18 cellular contexts compared by ENCODE assay signal in the genomic region with DNA sequence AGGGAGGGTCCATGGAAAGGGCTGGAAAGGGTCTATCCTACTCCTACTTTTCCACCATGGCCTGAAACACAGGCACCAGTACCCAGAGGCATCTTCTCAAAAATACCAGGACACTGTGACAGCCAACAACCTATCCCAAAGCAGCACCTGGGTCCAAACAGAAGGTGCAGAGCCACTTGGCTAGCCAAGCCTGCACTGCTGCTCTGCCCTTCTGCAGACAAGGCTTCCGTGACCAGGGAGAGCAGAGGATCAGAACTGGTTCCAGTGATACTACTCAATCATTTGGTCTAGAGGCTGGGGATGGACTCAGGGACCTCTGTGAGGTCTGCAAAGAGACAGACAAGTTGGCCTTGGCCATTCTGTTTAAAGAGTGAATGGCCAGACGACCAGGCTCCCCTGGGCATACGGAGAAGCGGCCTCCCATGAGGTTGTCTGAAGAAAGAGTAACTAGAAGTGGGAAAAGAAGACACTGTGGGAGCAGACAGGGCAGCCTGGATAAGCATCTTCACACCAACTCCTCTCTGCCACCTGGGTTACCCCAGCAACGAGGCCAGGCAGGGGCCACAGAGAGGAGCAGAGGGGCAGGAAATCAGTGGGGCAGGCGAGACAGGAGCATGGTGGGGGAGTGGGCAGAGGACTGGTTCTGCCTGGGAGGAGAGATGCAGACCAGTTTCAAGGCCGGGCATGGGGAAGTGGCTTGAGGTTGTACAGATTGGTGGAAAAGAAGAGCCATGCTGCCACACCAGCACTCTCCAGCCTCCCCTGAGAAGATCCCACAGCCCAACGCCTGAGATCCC. TPM values are rescaled to one million over a fixed set of nuclear protein-coding genes. Genes with fewer than 3 reads are reported as not detected.
A peak's percentile ranks its signal among the peaks of the same experiment; 100 is the strongest.
DNase-seq lines count a peak whose midpoint lies in the region; ATAC-seq and TF ChIP-seq lines count a peak whose summit lies in the region.
"Had no signal": no experiment of that assay in that cellular context is flagged by ENCODE, and none has a peak within 500 bp of the region (broad histone marks: within the 10 kb centered on the region; RNA-seq: fewer than 3 reads in every experiment).

No MANE protein-coding gene starts in this region.

- H3K4me1 ChIP-seq in BLaER1 treated with 17β-estradiol and CSF1 and Interleukin-3, amounts not matched to agents 10 nM and 100 nM: peaks cover 88 to 99% (median 98%) of the 10 kb centered on the region in 10 experiments
- peaks cover 0 to 20% of the 10 kb centered on the region in 2 experiments; a peak in 3 of 4 replicates for H3K4me1 ChIP-seq in HCT116 (ENCODE audit: control insufficient read depth in 1 of 2, insufficient read depth in 2 of 2, low read length in 2 of 2)

- TF ChIP-seq RAD21 in HCT116 (IDR thresholded peaks at IDR 0.05; ENCODE audit: low read depth): no peak

- H3K9me2 ChIP-seq in HCT116 (ENCODE audit: insufficient read depth): no peaks in the 10 kb centered on the region
- no peaks in the 10 kb centered on the region for H3K9me2 ChIP-seq in SU-DHL-6 (replicated peaks; ENCODE audit: insufficient read depth, low read length)

- no TSS peak for BruUV-seq in HCT116 (replicated peaks; lab: Mats Ljungman, UMichigan)

- no peak for ATAC-seq in HCT116
- ATAC-seq in HG02852 (IDR thresholded peaks at IDR 0.05; ENCODE audit: unreplicated experiment): no peak

- H3K4me3 Mint-ChIP-seq in nephron progenitor cell: peak overlapping the region; percentile 44
- H3K4me3 Mint-ChIP-seq: GM23338; mesothelial cell of epicardium; T-helper 1 cell treated with Interleukin-12 subunit alpha and Interleukin-12 subunit beta and Interleukin-4 antibody, amounts not matched to agents 30 μg/mL and 1 μg/mL, for 36 hours; WTC11 had no signal

- no peaks in the 10 kb centered on the region for H3K9me3 Mint-ChIP-seq in nephron progenitor cell
- H3K9me3 Mint-ChIP-seq: mesothelial cell of epicardium; T-helper 1 cell treated with Interleukin-12 subunit alpha and Interleukin-12 subunit beta and Interleukin-4 antibody, amounts not matched to agents 30 μg/mL and 1 μg/mL, for 36 hours; WTC11 had no signal

- H3K4me3 ChIP-seq in BLaER1 treated with 17β-estradiol and CSF1 and Interleukin-3, amounts not matched to agents 10 nM and 100 nM: no peak overlapping the region; a peak in 1 of 20 replicates
- no peak overlapping the region for H3K4me3 ChIP-seq in HCT116 (replicated peaks in 1 of 2; ENCODE audit: low read depth in 1 of 2, low read length in 2 of 2)
- no peak overlapping the region for H3K4me3 ChIP-seq in SU-DHL-6 (ENCODE audit: insufficient read depth, low read length, poor library complexity, severe bottlenecking)
- H3K4me3 ChIP-seq: ascending aorta, GM23338, K562, right lobe of liver had no signal

- TF ChIP-seq CTCF in HCT116 (IDR thresholded peaks at IDR 0.05 in 2 of 3, conservative IDR thresholded peaks at IDR 0.05 in 1 of 3; ENCODE audit: borderline replicate concordance in 1 of 3, insufficient read depth in 1 of 3, low read depth in 2 of 3, low read length in 2 of 3): no peak
- no peak for TF ChIP-seq CTCF in SU-DHL-6 (IDR thresholded peaks at IDR 0.05; ENCODE audit: insufficient read depth, low read length, poor library complexity, severe bottlenecking)
- no peak for TF ChIP-seq CTCF in nephron progenitor cell (IDR thresholded peaks at IDR 0.05)

- TF ChIP-seq POLR2A in HCT116 (IDR thresholded peaks at IDR 0.05; ENCODE audit: borderline replicate concordance, extremely low read depth, insufficient read depth, insufficient read length): no peak

- H3K9ac ChIP-seq in BLaER1 treated with 17β-estradiol and CSF1 and Interleukin-3, amounts not matched to agents 10 nM and 100 nM: no peak overlapping the region; a peak in 1 of 22 replicates
- no peak overlapping the region for H3K9ac ChIP-seq in HCT116 (ENCODE audit: low read length)
- H3K9ac ChIP-seq in SU-DHL-6 (ENCODE audit: low read length): peak overlapping the region; percentile 32; the same call in 1 of the 2 replicates

- H3K4me1 Mint-ChIP-seq in nephron progenitor cell: peaks cover 93% of the 10 kb centered on the region

- no peaks in the 10 kb centered on the region for H3K36me3 Mint-ChIP-seq in nephron progenitor cell (ENCODE audit: low read depth)
- H3K36me3 Mint-ChIP-seq: mesothelial cell of epicardium, WTC11 had no signal

- H3K79me2 ChIP-seq in HCT116 (ENCODE audit: insufficient read depth, low read length) (no peaks in the 10 kb centered on the region), SU-DHL-6 (ENCODE audit: insufficient read depth, low read length) (no peaks in the 10 kb centered on the region)

- peaks cover 34 to 43% (median 39%) of the 10 kb centered on the region in 11 experiments for H3K27me3 ChIP-seq in BLaER1 treated with 17β-estradiol and CSF1 and Interleukin-3, amounts not matched to agents 10 nM and 100 nM
- peaks cover 4% of the 10 kb centered on the region; the same call in 1 of the 2 replicates for H3K27me3 ChIP-seq in HCT116 (ENCODE audit: insufficient read depth, low read length)
- H3K27me3 ChIP-seq in SU-DHL-6 (ENCODE audit: low read length): no peaks in the 10 kb centered on the region
- H3K27me3 ChIP-seq: ascending aorta, right lobe of liver had no signal

- POLR2A ChIA-PET in HCT116 (lab: Charles Lee): no interaction called here

- RAD21 ChIA-PET in HCT116 (lab: Charles Lee; ENCODE audit: low non-redundant PET in 1 of 2, low total read pairs in 2 of 2, uncharacterized antibody in 2 of 2, unreplicated experiment in 2 of 2): no interaction called here

- peaks cover 24% of the 10 kb centered on the region for H3F3A ChIP-seq in SU-DHL-6 (ENCODE audit: insufficient read depth)

- H2AFZ ChIP-seq in HCT116 (ENCODE audit: low read depth, low read length, poor library complexity, severe bottlenecking) (peak overlapping the region; percentile 44), SU-DHL-6 (ENCODE audit: low read depth, low read length, severe bottlenecking) (no peak overlapping the region)
- H2AFZ ChIP-seq: GM23338 had no signal

- H3K27ac ChIP-seq in BLaER1 treated with 17β-estradiol and CSF1 and Interleukin-3, amounts not matched to agents 10 nM and 100 nM: peak overlapping the region in 3 of 11 experiments; percentile 19 to 51 (median 25); a peak in 4 of 22 replicates
- H3K27ac ChIP-seq in HCT116 (ENCODE audit: low read depth, low read length) (no peak overlapping the region), SU-DHL-6 (ENCODE audit: low read depth, low read length) (peak overlapping the region; percentile 51)
- H3K27ac ChIP-seq: ascending aorta, HL-60, right lobe of liver had no signal

- H3K36me3 ChIP-seq in BLaER1 treated with 17β-estradiol and CSF1 and Interleukin-3, amounts not matched to agents 10 nM and 100 nM: no peaks in the 10 kb centered on the region
- H3K36me3 ChIP-seq in HCT116 (ENCODE audit: control insufficient read depth in 1 of 2, insufficient read depth in 2 of 2, low read length in 2 of 2) (no peaks in the 10 kb centered on the region), SU-DHL-6 (ENCODE audit: low read length) (no peaks in the 10 kb centered on the region)
- H3K36me3 ChIP-seq: ascending aorta, right lobe of liver had no signal

- no peaks in the 10 kb centered on the region for H3K9me3 ChIP-seq in BLaER1 treated with 17β-estradiol and CSF1 and Interleukin-3, amounts not matched to agents 10 nM and 100 nM (replicated peaks in 1 of 11)
- H3K9me3 ChIP-seq in HCT116 (ENCODE audit: control insufficient read depth in 1 of 2, insufficient read depth in 1 of 2, low read depth in 1 of 2, low read length in 2 of 2) (no peaks in the 10 kb centered on the region), SU-DHL-6 (ENCODE audit: insufficient read depth, low read length) (no peaks in the 10 kb centered on the region)
- H3K9me3 ChIP-seq: ascending aorta, right lobe of liver had no signal

- H3K27me3 Mint-ChIP-seq in nephron progenitor cell (ENCODE audit: low read depth, poor library complexity): peaks cover 54% of the 10 kb centered on the region

- DNase-seq in HCT116 (ENCODE audit: low read depth, low spot score): no peak
- no peak for DNase-seq in nephron progenitor cell
- no peak for DNase-seq in SK-N-DZ (ENCODE audit: low spot score)
- DNase-seq in glomerular visceral epithelial cell (ENCODE audit: extremely low spot score): no peak
- no peak for DNase-seq in DMS 273 treated with DMSO at 0.1 percent for 48 hours (lab: John Stamatoyannopoulos, UW)
- DNase-seq: activated gamma-delta T cell, kidney glomerular epithelial cell, right lobe of liver had no signal

- peak overlapping the region; percentile 67 to 88 (median 80) for H3K4me2 ChIP-seq in BLaER1 treated with 17β-estradiol and CSF1 and Interleukin-3, amounts not matched to agents 10 nM and 100 nM
- H3K4me2 ChIP-seq in HCT116 (ENCODE audit: low read length) (no peak overlapping the region), SU-DHL-6 (ENCODE audit: low read depth, low read length, poor library complexity, severe bottlenecking) (peak overlapping the region; percentile 29)

- no peak overlapping the region for H3K27ac Mint-ChIP-seq in nephron progenitor cell
- H3K27ac Mint-ChIP-seq: GM23338; mesothelial cell of epicardium; T-helper 1 cell treated with Interleukin-12 subunit alpha and Interleukin-12 subunit beta and Interleukin-4 antibody, amounts not matched to agents 30 μg/mL and 1 μg/mL, for 36 hours; WTC11 had no signal

- H4K20me1 ChIP-seq in BLaER1 treated with 17β-estradiol and CSF1 and Interleukin-3, amounts not matched to agents 10 nM and 100 nM: peaks cover 0 to 11% (median 0%) of the 10 kb centered on the region in 11 experiments; a peak in 6 of 22 replicates
- H4K20me1 ChIP-seq in HCT116 (ENCODE audit: insufficient read depth) (no peaks in the 10 kb centered on the region), SU-DHL-6 (ENCODE audit: low read depth, low read length) (no peaks in the 10 kb centered on the region)

- intact Hi-C loops in HCT116 (cut with micrococcal nuclease): no loop called here

- CTCF ChIA-PET in HCT116 (lab: Charles Lee): interaction anchor here (1.4 kb wide), 1 partner anchor 11 kb away, joined by 5 read pairs; no protein-coding TSS in a partner anchor

TF ChIP-seq in HCT116, 20 proteins besides CTCF, POLR2A, EP300 and RAD21 (continues in another document):
- TF ChIP-seq ZNF274 (IDR thresholded peaks at IDR 0.05; ENCODE audit: low read depth, low read length): no peak
- no peak for TF ChIP-seq ELF1 (IDR thresholded peaks at IDR 0.05; ENCODE audit: borderline replicate concordance, low read depth)
- TF ChIP-seq JUND (IDR thresholded peaks at IDR 0.05): no peak
- no peak for TF ChIP-seq FOSL1 (IDR thresholded peaks at IDR 0.05; ENCODE audit: low read depth)
- no peak for TF ChIP-seq CBX3 (IDR thresholded peaks at IDR 0.05; ENCODE audit: low read depth)
- no peak for TF ChIP-seq SP1 (IDR thresholded peaks at IDR 0.05; ENCODE audit: low read depth)

RNA-seq across cellular contexts. Expression of a gene that starts 5.7 kb away (rescaled TPM):
- 1.1 TPM for total RNA-seq in HCT116 (2021; ENCODE audit: unreplicated experiment)
- polyA plus RNA-seq in HCT116 (2012): 0.17 and 0.56 TPM in 2 replicates
- not detected in 2 replicates for polyA plus RNA-seq in SK-N-DZ (2014; cell fraction: cytosol; rRNA removed)
- polyA plus RNA-seq in SK-N-DZ (2014; cell fraction: nucleus; rRNA removed): not detected in 2 replicates
